ENCODE assay signal across 27 cellular contexts in the genomic region with DNA sequence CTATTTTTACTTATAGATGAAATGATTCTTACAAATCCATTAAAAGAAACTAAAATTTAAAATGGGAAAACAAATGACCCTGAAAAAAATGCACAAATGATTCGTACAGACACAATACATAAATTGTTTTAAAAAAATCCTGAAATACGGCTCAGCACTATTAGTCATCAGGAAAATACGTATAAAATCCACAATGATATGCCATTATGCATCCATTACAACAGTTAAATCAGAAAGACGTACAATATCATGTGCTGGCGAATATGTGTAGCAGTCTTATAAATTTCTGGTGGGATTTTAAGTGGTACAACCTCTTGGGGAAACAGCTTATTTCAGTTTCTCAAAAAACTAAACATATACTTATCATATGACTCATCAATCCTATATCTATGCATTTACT.
"Had no signal": no experiment of that assay in that cellular context is flagged by ENCODE, and none has a peak within 500 bp of the region (broad histone marks: within the 10 kb centered on the region; RNA-seq: fewer than 3 reads in every experiment).

No MANE protein-coding gene starts in this region.

- DNase-seq: activated B cell treated with CpG ODN at 0.5 μM for 24 hours; activated CD4-positive, alpha-beta T cell treated with anti-CD3 and anti-CD28 coated beads for 48 hours; activated CD4-positive, alpha-beta T cell treated with anti-CD3 and anti-CD28 coated beads, Interleukin-2, amount 50 U/mL, for 1 hour; activated CD4-positive, alpha-beta T cell treated with anti-CD3 and anti-CD28 coated beads, Interleukin-2, amount 50 U/mL, for 48 hours; activated CD8-positive, alpha-beta memory T cell treated with anti-CD3 and anti-CD28 coated beads for 24 hours; activated CD8-positive, alpha-beta T cell treated with anti-CD3 and anti-CD28 coated beads for 36 hours; activated effector memory CD4-positive, alpha-beta T cell treated with Interleukin-2 at 50 U/mL for 16 hours; activated gamma-delta T cell treated with Interleukin-2 at 50 U/mL for 16 hours; activated naive CD4-positive, alpha-beta T cell treated with anti-CD3 and anti-CD28 coated beads, Interleukin-2, amount 50 U/mL, for 16 hours; activated naive CD4-positive, alpha-beta T cell treated with Interleukin-2 at 50 U/mL for 16 hours; activated T-cell treated with anti-CD3 and anti-CD28 coated beads, Interleukin-2, amount 50 U/mL, for 4 hours; amniotic stem cell; anterior cingulate cortex; brain microvascular endothelial cell; dorsolateral prefrontal cortex; effector memory CD4-positive, alpha-beta T cell; endodermal cell; foreskin fibroblast; heart right ventricle; T-helper 17 cell; T1000; WERI-Rb-1 had no signal

- H3K9me3 ChIP-seq: gastroesophageal sphincter, heart right ventricle had no signal

- H3K36me3 ChIP-seq: brain microvascular endothelial cell, gastroesophageal sphincter, heart right ventricle, WERI-Rb-1 had no signal

- H3K4me1 ChIP-seq: gastroesophageal sphincter, heart right ventricle had no signal

- H3K4me3 ChIP-seq: coronary artery, dorsolateral prefrontal cortex, gastroesophageal sphincter, heart right ventricle had no signal

- H3K27ac ChIP-seq: brain microvascular endothelial cell, coronary artery, dorsolateral prefrontal cortex, gastroesophageal sphincter, heart right ventricle, WERI-Rb-1 had no signal

- H3K27me3 ChIP-seq: brain microvascular endothelial cell, dorsolateral prefrontal cortex, gastroesophageal sphincter had no signal

- ATAC-seq: activated CD4-positive, CD25-positive, alpha-beta regulatory T cell treated with anti-CD3 and anti-CD28 coated beads, Interleukin-2, amount 50 U/mL, for 24 hours; activated CD8-positive, alpha-beta T cell treated with anti-CD3 and anti-CD28 coated beads for 36 hours; activated T-cell treated with anti-CD3 and anti-CD28 coated beads, Interleukin-2, amount 50 U/mL, for 4 hours; activated T-helper 17 cell treated with anti-CD3 and anti-CD28 coated beads, Interleukin-2, amount 50 U/mL, for 72 hours; esophagus mucosa; gastroesophageal sphincter; heart right ventricle; T-helper 17 cell had no signal
